In genomic region chr11:3614742-3615171, GRCh38 we compare ENCODE assay signal across 9 cellular contexts. TPM values are rescaled to one million over a fixed set of nuclear protein-coding genes. Genes with fewer than 3 reads are reported as not detected.
DNase-seq lines count a peak whose midpoint lies in the region; ATAC-seq and TF ChIP-seq lines count a peak whose summit lies in the region.
"Had no signal": no experiment of that assay in that cellular context is flagged by ENCODE, and none has a peak within 500 bp of the region (broad histone marks: within the 10 kb centered on the region; RNA-seq: fewer than 3 reads in every experiment).

No MANE protein-coding gene starts in this region.

- WGBS in mesendoderm (ENCODE audit: extremely low coverage, insufficient coverage, low lambda C conversion rate) = no CpG with 5 or more reads among the region's 5 CpGs

- peak; percentile 73 for ATAC-seq in GM18861 (IDR thresholded peaks at IDR 0.05; ENCODE audit: unreplicated experiment)
- peak; percentile 53 for ATAC-seq in HG03571 (IDR thresholded peaks at IDR 0.05; ENCODE audit: unreplicated experiment)

- no peaks in the 10 kb centered on the region for H3K79me1 ChIP-seq in mesendoderm (ENCODE audit: low read length)

- no peaks in the 10 kb centered on the region for H3K79me2 ChIP-seq in mesendoderm (ENCODE audit: control insufficient read depth, insufficient read depth, low read length)

- H3K36me3 ChIP-seq in mesendoderm (ENCODE audit: control insufficient read depth, insufficient read depth, low read length) (no peaks in the 10 kb centered on the region), A673 (ENCODE audit: insufficient read depth, low read length, poor library complexity, severe bottlenecking) (no peaks in the 10 kb centered on the region)

- intact Hi-C loops in A673 (cut with micrococcal nuclease; ENCODE audit: unreplicated experiment) = no loop called here

- H4K5ac ChIP-seq in mesendoderm (ENCODE audit: low read length) = no peak overlapping the region

- no peak overlapping the region for H2BK120ac ChIP-seq in mesendoderm (ENCODE audit: low read depth, low read length)

- no TSS peak for BruUV-seq in A673 (replicated peaks; lab: Mats Ljungman, UMichigan)

- peak overlapping the region; percentile 54 for H2BK5ac ChIP-seq in mesendoderm (ENCODE audit: low read length)

- no peak overlapping the region for H3K9ac ChIP-seq in mesendoderm (ENCODE audit: low read length)

- H3K9me3 ChIP-seq in A673 (ENCODE audit: low read depth, low read length, poor library complexity, severe bottlenecking) = no peaks in the 10 kb centered on the region

- DNase-seq in activated T-cell treated with anti-CD3 and anti-CD28 coated beads for 24 hours (ENCODE audit: low read depth) (peak; percentile 32), mesendoderm (peak; percentile 49), DMS53 treated with DMSO at 0.1 percent for 48 hours (lab: John Stamatoyannopoulos, UW; ENCODE audit: unreplicated experiment) (no peak), A673 (ENCODE audit: low spot score) (no peak), NCI-H1436 (lab: John Stamatoyannopoulos, UW) (no peak), NCI-H446 treated with DMSO at 0.1 percent for 48 hours (lab: John Stamatoyannopoulos, UW) (no peak)

- no peak overlapping the region for H2AK5ac ChIP-seq in mesendoderm (ENCODE audit: low read length)

- H2BK15ac ChIP-seq in mesendoderm (replicated peaks; ENCODE audit: low read depth) = no peak overlapping the region

- H3K4me2 ChIP-seq in mesendoderm (ENCODE audit: low read length) = no peak overlapping the region

- CTCF ChIA-PET in A673 (lab: Charles Lee) = no interaction called here

- peak overlapping the region; percentile 51 for H3K56ac ChIP-seq in mesendoderm (ENCODE audit: low read length)

- H3K4me1 ChIP-seq in mesendoderm (ENCODE audit: control insufficient read depth, low read depth, low read length) = peaks cover 11% of the 10 kb centered on the region
- no peaks in the 10 kb centered on the region for H3K4me1 ChIP-seq in A673 (ENCODE audit: insufficient read depth, low read length, poor library complexity, severe bottlenecking)

- H3K23ac ChIP-seq in mesendoderm (ENCODE audit: low read length) = no peak overlapping the region

- TF ChIP-seq CTCF in A673 (conservative IDR thresholded peaks at IDR 0.05; ENCODE audit: low read depth, low read length) = no peak

- H3K27me3 ChIP-seq in mesendoderm (ENCODE audit: insufficient read depth, low read length, poor library complexity) (no peaks in the 10 kb centered on the region), A673 (replicated peaks; ENCODE audit: insufficient read depth, low read depth, low read length, poor library complexity) (no peaks in the 10 kb centered on the region)

- POLR2A ChIA-PET in A673 (lab: Charles Lee; ENCODE audit: low non-redundant PET) = interaction anchor here (0.6 kb wide), 1 partner anchor 103 kb away, joined by 3 read pairs; no protein-coding TSS in a partner anchor

- no peak overlapping the region for H3K4ac ChIP-seq in mesendoderm (ENCODE audit: low read depth, low read length)

- H3K4me3 ChIP-seq in mesendoderm (ENCODE audit: low read length) (no peak overlapping the region), A673 (ENCODE audit: low read depth, low read length, poor library complexity, severe bottlenecking) (no peak overlapping the region)
- H3K4me3 ChIP-seq: dorsolateral prefrontal cortex had no signal

- H4K8ac ChIP-seq in mesendoderm (ENCODE audit: low read depth, low read length) = no peak overlapping the region

- H3K27ac ChIP-seq in mesendoderm (ENCODE audit: low read depth, low read length) (no peak overlapping the region), A673 (ENCODE audit: low read depth, low read length, poor library complexity, severe bottlenecking) (no peak overlapping the region)
- H3K27ac ChIP-seq: dorsolateral prefrontal cortex had no signal

- H3K18ac ChIP-seq in mesendoderm (ENCODE audit: low read length) = no peak overlapping the region

RNA-seq across cellular contexts. Expression of gene ART5, which starts 27.0 kb away (rescaled TPM):
- polyA plus RNA-seq in mesendoderm (2013, experiment 1 of 2) = 4.0 TPM
- polyA plus RNA-seq in mesendoderm (2013, experiment 2 of 2) = 4.0 TPM
- not detected in 2 replicates for total RNA-seq in A673 (2021)

RNA-seq across cellular contexts. Expression of gene ART1, which starts 30.2 kb away (rescaled TPM):
- polyA plus RNA-seq in mesendoderm (2013, experiment 1 of 2) = not detected
- polyA plus RNA-seq in mesendoderm (2013, experiment 2 of 2) = not detected
- total RNA-seq in A673 (2021) = not detected in 2 replicates

RNA-seq across cellular contexts. Expression of gene CHRNA10, which starts 56.4 kb away (rescaled TPM):
- polyA plus RNA-seq in mesendoderm (2013, experiment 1 of 2) = 0.52 TPM
- polyA plus RNA-seq in mesendoderm (2013, experiment 2 of 2) = 0.59 TPM
- total RNA-seq in A673 (2021) = 1.6 and 2.1 TPM in 2 replicates

Comparison
In these comparisons a context has a peak if more than half of its experiments do, and no peak if none do; other contexts are left out.
1. DNase-seq: peak in activated T-cell treated with anti-CD3 and anti-CD28 coated beads for 24 hours (single experiment) and mesendoderm (single experiment); none in DMS53 treated with DMSO at 0.1 percent for 48 hours (single experiment), A673 (single experiment), NCI-H1436 (single experiment) and NCI-H446 treated with DMSO at 0.1 percent for 48 hours (single experiment).